In the genomic region with DNA sequence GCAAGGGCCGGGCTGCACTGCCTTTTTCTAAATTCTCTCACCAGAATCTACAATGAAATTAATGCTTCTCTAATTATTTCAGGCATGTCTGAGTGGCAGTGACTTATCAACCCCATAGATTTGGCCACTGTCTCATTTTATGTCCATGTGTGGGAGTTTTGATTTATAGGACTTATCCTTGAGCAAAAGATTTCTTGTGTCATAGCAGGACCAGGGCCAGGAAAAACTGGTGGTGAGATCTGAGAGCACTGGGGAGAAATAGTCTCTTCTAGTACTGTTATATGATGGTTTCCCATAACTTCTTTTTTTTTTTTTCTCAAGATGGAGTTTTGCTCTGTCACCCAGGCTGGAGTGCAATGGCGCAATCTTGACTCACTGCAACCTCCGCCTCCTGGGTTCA, we compare ENCODE assay signal across 19 cellular contexts. TPM values are rescaled to one million over a fixed set of nuclear protein-coding genes. Genes with fewer than 3 reads are reported as not detected.
DNase-seq lines count a peak whose midpoint lies in the region; ATAC-seq and TF ChIP-seq lines count a peak whose summit lies in the region.
"Had no signal": no experiment of that assay in that cellular context is flagged by ENCODE, and none has a peak within 500 bp of the region (broad histone marks: within the 10 kb centered on the region; RNA-seq: fewer than 3 reads in every experiment).

No MANE protein-coding gene starts in this region.

- no peaks in the 10 kb centered on the region for H3K27me3 Mint-ChIP-seq in Caco-2 (ENCODE audit: insufficient read depth, unreplicated experiment)

- intact Hi-C loops in Caco-2 (cut with micrococcal nuclease; ENCODE audit: unreplicated experiment): loop anchor here (1.0 kb wide), 1 partner anchor 19 kb away; no protein-coding TSS in a partner anchor

- H3K4me3 Mint-ChIP-seq in Caco-2 (ENCODE audit: unreplicated experiment): no peak overlapping the region
- H3K4me3 Mint-ChIP-seq: CD8-positive, alpha-beta T cell had no signal

- peaks cover 13% of the 10 kb centered on the region for H3K9me3 Mint-ChIP-seq in Caco-2 (ENCODE audit: unreplicated experiment)
- H3K9me3 Mint-ChIP-seq: CD8-positive, alpha-beta T cell had no signal

- ATAC-seq in HG03432 (IDR thresholded peaks at IDR 0.05; ENCODE audit: unreplicated experiment) (no peak), HG03196 (IDR thresholded peaks at IDR 0.05; ENCODE audit: unreplicated experiment) (no peak)
- ATAC-seq: CD8-positive, alpha-beta T cell; Panc1; Right ventricle myocardium inferior; SK-N-SH treated with all-trans-retinoic acid at 6 μM for 48 hours had no signal

- peaks cover 39% of the 10 kb centered on the region for H3K4me1 ChIP-seq in Caco-2

- H3K4me1 Mint-ChIP-seq in Caco-2 (ENCODE audit: low read depth, unreplicated experiment): peaks cover 33% of the 10 kb centered on the region

- BruUV-seq in Caco-2 (replicated peaks; lab: Mats Ljungman, UMichigan): TSS peak; percentile 23

- DNase-seq in Caco-2 (no peak), NCI-H226 (peak; percentile 33), left kidney (ENCODE audit: low read depth, low spot score) (peak; percentile 28), stromal cell of bone marrow (ENCODE audit: low read depth) (peak; percentile 70), HK-2 (ENCODE audit: unreplicated experiment) (no peak)
- DNase-seq in activated CD4-positive, alpha-beta T cell treated with anti-CD3 and anti-CD28 coated beads, Interleukin-2, amount 50 U/mL, for 1 hour: no peak
- DNase-seq: CD8-positive, alpha-beta T cell; EL; NCI-H1092; NCI-H1694 treated with DMSO at 0.1 percent for 48 hours; NCI-H446; NCI-H748 treated with DMSO at 0.1 percent for 48 hours had no signal

- POLR2A ChIA-PET in Caco-2 (lab: Charles Lee): no interaction called here

- no peaks in the 10 kb centered on the region for H3K27me3 ChIP-seq in Caco-2 (replicated peaks; ENCODE audit: control insufficient read depth, insufficient read depth, low read length)

- no peak for TF ChIP-seq CTCF in Caco-2 (IDR thresholded peaks at IDR 0.05; ENCODE audit: insufficient read depth in 1 of 2, low read depth in 1 of 2, low read length in 1 of 2, severe bottlenecking in 1 of 2, unreplicated experiment in 1 of 2)

- peak overlapping the region; percentile 77 for H3K27ac Mint-ChIP-seq in Caco-2 (ENCODE audit: unreplicated experiment)
- H3K27ac Mint-ChIP-seq: CD8-positive, alpha-beta T cell had no signal

- CTCF ChIA-PET in Caco-2 (lab: Charles Lee): no interaction called here

- H3K9me3 ChIP-seq in Caco-2: no peaks in the 10 kb centered on the region

- H3K4me3 ChIP-seq in Caco-2 (ENCODE audit: low read depth, low read length): no peak overlapping the region

- H3K36me3 Mint-ChIP-seq in Caco-2 (ENCODE audit: insufficient read depth, unreplicated experiment): peaks cover 31% of the 10 kb centered on the region
- H3K36me3 Mint-ChIP-seq: CD8-positive, alpha-beta T cell had no signal

- no peaks in the 10 kb centered on the region for H3K36me3 ChIP-seq in Caco-2 (ENCODE audit: control insufficient read depth, insufficient read depth, low read length)

RNA-seq across cellular contexts. Expression of a gene that starts 1.5 kb away (rescaled TPM):
- 43.6 and 47.1 TPM in 2 replicates for total RNA-seq in Caco-2 (2022)
- total RNA-seq: A673; CD8-positive, alpha-beta T cell; MCF 10A had no signal

RNA-seq across cellular contexts. Expression of a gene that starts 27.8 kb away (rescaled TPM):
- total RNA-seq in Caco-2 (2022): not detected in 2 replicates
- total RNA-seq: A673; CD8-positive, alpha-beta T cell; MCF 10A; Right ventricle myocardium inferior had no signal

RNA-seq across cellular contexts. Expression of a gene that starts 45.1 kb away (rescaled TPM):
- not detected in 2 replicates for total RNA-seq in Caco-2 (2022)
- total RNA-seq: CD8-positive, alpha-beta T cell; MCF 10A; Right ventricle myocardium inferior had no signal

RNA-seq across cellular contexts. Expression of a gene that starts 53.9 kb away (rescaled TPM):
- total RNA-seq in Caco-2 (2022): 0.53 and 1.0 TPM in 2 replicates
- total RNA-seq: A673; CD8-positive, alpha-beta T cell; MCF 10A; Right ventricle myocardium inferior had no signal

RNA-seq across cellular contexts. Expression of a gene that starts 55.0 kb away (rescaled TPM):
- not detected in 2 replicates for total RNA-seq in Caco-2 (2022)
- total RNA-seq: A673; CD8-positive, alpha-beta T cell; MCF 10A; Right ventricle myocardium inferior had no signal

Comparison
In these comparisons a context has a peak if more than half of its experiments do, and no peak if none do; other contexts are left out.
1. DNase-seq: peak in NCI-H226 (single experiment), left kidney (single experiment) and stromal cell of bone marrow (single experiment); none in Caco-2 (0 of 2), activated CD4-positive, alpha-beta T cell treated with anti-CD3 and anti-CD28 coated beads, Interleukin-2, amount 50 U/mL, for 1 hour (single experiment) and HK-2 (single experiment).